ENCODE assay signal across 23 cellular contexts in genomic region chr12:40828593-40828990, GRCh38.
A peak's percentile ranks its signal among the peaks of the same experiment; 100 is the strongest.
DNase-seq lines count a peak whose midpoint lies in the region; ATAC-seq, FAIRE-seq and TF ChIP-seq lines count a peak whose summit lies in the region.
"Had no signal": no experiment of that assay in that cellular context is flagged by ENCODE, and none has a peak within 500 bp of the region (broad histone marks: within the 10 kb centered on the region; RNA-seq: fewer than 3 reads in every experiment).

No MANE protein-coding gene starts in this region.

- H3K4me3 ChIP-seq in A549 (no peak overlapping the region), dorsolateral prefrontal cortex (peak overlapping the region in 58 of 59 donors; percentile 4 to 63 (median 44)), keratinocyte (ENCODE audit: control insufficient read depth in 2 of 3, extremely low read depth in 1 of 3, insufficient read depth in 2 of 3, low read depth in 1 of 3, low read length in 3 of 3) (no peak overlapping the region), hepatocyte (no peak overlapping the region)
- H3K4me3 ChIP-seq: BLaER1, PC-9, SJCRH30 had no signal

- H4K20me1 ChIP-seq in keratinocyte (ENCODE audit: control insufficient read depth, extremely low read depth, insufficient read depth, low read length) = no peaks in the 10 kb centered on the region
- H4K20me1 ChIP-seq in hepatocyte (ENCODE audit: insufficient read depth, poor library complexity, severe bottlenecking) = no peaks in the 10 kb centered on the region
- H4K20me1 ChIP-seq: BLaER1 had no signal

- H3K4me1 Mint-ChIP-seq in WTC11 = peaks cover 32% of the 10 kb centered on the region
- H3K4me1 Mint-ChIP-seq in T-helper 2 cell treated with Interferon-gamma antibody and Interleukin-4, amounts not matched to agents 5 μg/mL and 100 μg/mL, for 36 hours (ENCODE audit: low read depth) = no peaks in the 10 kb centered on the region
- H3K4me1 Mint-ChIP-seq: CD4-positive, CD25-positive, alpha-beta regulatory T cell had no signal

- TF ChIP-seq CTCF in A549 (IDR thresholded peaks at IDR 0.05) (no peak), WTC11 (IDR thresholded peaks at IDR 0.05) (no peak), dorsolateral prefrontal cortex (IDR thresholded peaks at IDR 0.05 in 54 of 56, conservative IDR thresholded peaks at IDR 0.05 in 2 of 56; ENCODE audit: low read depth in 1 of 56, partially characterized antibody in 56 of 56) (no peak), keratinocyte (optimal IDR thresholded peaks at IDR 0.05 in 1 of 3, IDR thresholded peaks at IDR 0.05 in 1 of 3, conservative IDR thresholded peaks at IDR 0.05 in 1 of 3; ENCODE audit: extremely low read depth in 1 of 3, insufficient read depth in 2 of 3, low read length in 3 of 3) (no peak), hepatocyte (IDR thresholded peaks at IDR 0.05; ENCODE audit: poor library complexity) (no peak)

- H3K4me2 ChIP-seq in A549 (peak overlapping the region; percentile 68), keratinocyte (ENCODE audit: control insufficient read depth, extremely low read depth, insufficient read depth, low read depth, low read length) (no peak overlapping the region), hepatocyte (no peak overlapping the region)
- H3K4me2 ChIP-seq: BLaER1 had no signal

- CTCF ChIA-PET in A549 (lab: Yijun Ruan, JAX) (no interaction called here), WTC11 (lab: Charles Lee) (no interaction called here)

- H3K36me3 ChIP-seq in keratinocyte (ENCODE audit: control insufficient read depth in 2 of 2, extremely low read depth in 1 of 2, insufficient read depth in 2 of 2, low read length in 2 of 2) (no peaks in the 10 kb centered on the region), hepatocyte (replicated peaks; ENCODE audit: insufficient read depth, low read depth) (no peaks in the 10 kb centered on the region)
- H3K36me3 ChIP-seq: BLaER1, SJCRH30 had no signal

- no peaks in the 10 kb centered on the region for H3K9me3 ChIP-seq in A549
- H3K9me3 ChIP-seq in keratinocyte (ENCODE audit: control insufficient read depth, low read depth, low read length) = no peaks in the 10 kb centered on the region
- H3K9me3 ChIP-seq in hepatocyte (ENCODE audit: low read depth) = no peaks in the 10 kb centered on the region
- H3K9me3 ChIP-seq: BLaER1, SJCRH30 had no signal

- no peaks in the 10 kb centered on the region for H3K9me3 Mint-ChIP-seq in WTC11
- no peaks in the 10 kb centered on the region for H3K9me3 Mint-ChIP-seq in T-helper 2 cell treated with Interferon-gamma antibody and Interleukin-4, amounts not matched to agents 5 μg/mL and 100 μg/mL, for 36 hours

- POLR2A ChIA-PET in A549 (lab: Yijun Ruan, JAX) (no interaction called here), WTC11 (lab: Charles Lee) (no interaction called here)

- no peak for TF ChIP-seq POLR2A in A549 (IDR thresholded peaks at IDR 0.05; ENCODE audit: low read length)

- H3K4me1 ChIP-seq in A549 = peaks cover 54% of the 10 kb centered on the region
- H3K4me1 ChIP-seq in keratinocyte (ENCODE audit: control insufficient read depth, extremely low read depth, insufficient read depth, low read length) = peaks cover 27% of the 10 kb centered on the region
- no peaks in the 10 kb centered on the region for H3K4me1 ChIP-seq in hepatocyte (ENCODE audit: insufficient read depth)
- H3K4me1 ChIP-seq: BLaER1, SJCRH30 had no signal

- H3K27ac ChIP-seq in A549 (peak overlapping the region; percentile 65 to 70), dorsolateral prefrontal cortex (peak overlapping the region in 26 of 59 donors; percentile 1 to 75 (median 20)), keratinocyte (ENCODE audit: control insufficient read depth, insufficient read depth, low read length) (peak overlapping the region; percentile 85), hepatocyte (no peak overlapping the region)
- H3K27ac ChIP-seq: 22Rv1, BLaER1, SJCRH30 had no signal

- 46% methylated on average over 5 of the region's 5 CpGs for WGBS in A549 (ENCODE audit: missing lambda C conversion rate)
- WGBS in hepatocyte (ENCODE audit: low lambda C conversion rate, missing lambda C conversion rate) = 73% methylated on average over 5 of the region's 5 CpGs

- H3K4me3 Mint-ChIP-seq in WTC11 = no peak overlapping the region
- H3K4me3 Mint-ChIP-seq in T-helper 2 cell treated with Interferon-gamma antibody and Interleukin-4, amounts not matched to agents 5 μg/mL and 100 μg/mL, for 36 hours = no peak overlapping the region
- H3K4me3 Mint-ChIP-seq: CD4-positive, CD25-positive, alpha-beta regulatory T cell had no signal

- TF ChIP-seq EP300 in A549 (IDR thresholded peaks at IDR 0.05) = no peak

- peak overlapping the region; percentile 64; the same call in 1 of the 2 replicates for H3K27ac Mint-ChIP-seq in WTC11
- no peak overlapping the region for H3K27ac Mint-ChIP-seq in T-helper 2 cell treated with Interferon-gamma antibody and Interleukin-4, amounts not matched to agents 5 μg/mL and 100 μg/mL, for 36 hours
- H3K27ac Mint-ChIP-seq: CD4-positive, CD25-positive, alpha-beta regulatory T cell had no signal

- H3K27me3 Mint-ChIP-seq in WTC11 (ENCODE audit: low read depth) = no peaks in the 10 kb centered on the region
- H3K27me3 Mint-ChIP-seq in T-helper 2 cell treated with Interferon-gamma antibody and Interleukin-4, amounts not matched to agents 5 μg/mL and 100 μg/mL, for 36 hours (ENCODE audit: low read depth) = no peaks in the 10 kb centered on the region
- H3K27me3 Mint-ChIP-seq: CD4-positive, CD25-positive, alpha-beta regulatory T cell had no signal

- no peak overlapping the region for H3K9ac ChIP-seq in keratinocyte (ENCODE audit: control insufficient read depth, extremely low read depth, insufficient read depth, low read length)
- H3K9ac ChIP-seq: BLaER1 had no signal

- no peak for TF ChIP-seq RAD21 in A549 (conservative IDR thresholded peaks at IDR 0.05 in 1 of 2, IDR thresholded peaks at IDR 0.05 in 1 of 2)

- H3K27me3 ChIP-seq in dorsolateral prefrontal cortex = peaks cover 0 to 12% (median 0%) of the 10 kb centered on the region in 45 donors
- H3K27me3 ChIP-seq in keratinocyte (ENCODE audit: control insufficient read depth, extremely low read depth, insufficient read depth, low read length) = no peaks in the 10 kb centered on the region
- H3K27me3 ChIP-seq in hepatocyte = no peaks in the 10 kb centered on the region
- H3K27me3 ChIP-seq: BLaER1, SJCRH30 had no signal

- dilution Hi-C loops in keratinocyte (cut with MboI; ENCODE audit: extremely low pct_ligation_motif_present, low sequenced_read_pairs) = loop anchor here (25.0 kb wide), 1 partner anchor 491 kb away; no protein-coding TSS in a partner anchor

- no peak overlapping the region for H2AFZ ChIP-seq in keratinocyte (ENCODE audit: control insufficient read depth, low read length)
- H2AFZ ChIP-seq in hepatocyte = no peak overlapping the region

- DNase-seq in A549 (ENCODE audit: low read depth in 1 of 2, low spot score in 1 of 2) (no peak), WTC11 (ENCODE audit: low spot score) (no peak), dorsolateral prefrontal cortex (no peak), keratinocyte (ENCODE audit: low read depth, low spot score) (no peak), hepatocyte (ENCODE audit: low spot score) (no peak)
- no peak for DNase-seq in T-helper 2 cell treated with Interferon-gamma antibody and Interleukin-4, amounts not matched to agents 5 μg/mL and 100 μg/mL, for 36 hours (ENCODE audit: low spot score)
- DNase-seq: CD4-positive, CD25-positive, alpha-beta regulatory T cell; Kasumi-1; NCI-H1092 treated with DMSO at 0.1 percent for 48 hours; NCI-H1436; NCI-H187; NCI-H2171 treated with DMSO at 0.1 percent for 48 hours; NCI-H524; PC-9; SJCRH30 had no signal

- no peaks in the 10 kb centered on the region for H3K9me1 ChIP-seq in keratinocyte (ENCODE audit: control insufficient read depth, extremely low read depth, insufficient read depth, low read length)

- intact Hi-C loops in dorsolateral prefrontal cortex (cut with DNase I) = no loop called here

- ATAC-seq in A549 (no peak; a peak in 1 of 6 replicates), WTC11 (no peak), GM19397 (IDR thresholded peaks at IDR 0.05; ENCODE audit: unreplicated experiment) (no peak), GM21515 (IDR thresholded peaks at IDR 0.05; ENCODE audit: unreplicated experiment) (no peak)
- ATAC-seq: HepG2, Right ventricle myocardium inferior, SK-N-SH treated with all-trans-retinoic acid at 6 μM for 48 hours had no signal

- H3K79me2 ChIP-seq in keratinocyte (ENCODE audit: control insufficient read depth, insufficient read depth, low read length) = no peaks in the 10 kb centered on the region
- H3K79me2 ChIP-seq in hepatocyte = no peaks in the 10 kb centered on the region

- no peaks in the 10 kb centered on the region for H3K9me2 ChIP-seq in hepatocyte (replicated peaks; ENCODE audit: insufficient read depth)

- H3K36me3 Mint-ChIP-seq in WTC11 = no peaks in the 10 kb centered on the region
- no peaks in the 10 kb centered on the region for H3K36me3 Mint-ChIP-seq in T-helper 2 cell treated with Interferon-gamma antibody and Interleukin-4, amounts not matched to agents 5 μg/mL and 100 μg/mL, for 36 hours (ENCODE audit: low read depth)
- H3K36me3 Mint-ChIP-seq: CD4-positive, CD25-positive, alpha-beta regulatory T cell had no signal

- FAIRE-seq in A549 (lab: Jason Lieb, UNC) = no peak
- peak; percentile 44 for FAIRE-seq in keratinocyte (lab: Jason Lieb, UNC)
- FAIRE-seq: D721Med, HepG2 had no signal

TF ChIP-seq in A549, 52 proteins besides CTCF, POLR2A, EP300 and RAD21:
- TF ChIP-seq ZSCAN20 (CRISPR knock-in tag; IDR thresholded peaks at IDR 0.05) (no peak), MYC (IDR thresholded peaks at IDR 0.05; ENCODE audit: borderline replicate concordance, low read length) (no peak), ESRRA (IDR thresholded peaks at IDR 0.05; ENCODE audit: borderline replicate concordance, low read length) (no peak), CEBPB (IDR thresholded peaks at IDR 0.05) (no peak), TP53 (CRISPR knock-in tag; IDR thresholded peaks at IDR 0.05) (no peak), HDAC2 (IDR thresholded peaks at IDR 0.05) (no peak)

TF ChIP-seq in WTC11, 78 proteins besides CTCF, POLR2A, EP300 and RAD21:
- TF ChIP-seq ZNF423 (CRISPR knock-in tag; IDR thresholded peaks at IDR 0.05) = no peak
- TF ChIP-seq GABPB1 (CRISPR knock-in tag; IDR thresholded peaks at IDR 0.05) = no peak
- TF ChIP-seq SMAD3 (CRISPR knock-in tag; IDR thresholded peaks at IDR 0.05; ENCODE audit: borderline replicate concordance) = no peak
- TF ChIP-seq PRRX2 (CRISPR knock-in tag; IDR thresholded peaks at IDR 0.05) = no peak
- TF ChIP-seq TP53 (CRISPR knock-in tag; IDR thresholded peaks at IDR 0.05) = no peak

Comparison
In these comparisons a context has a peak if more than half of its experiments do, and no peak if none do; other contexts are left out.
1. H3K4me3 ChIP-seq: peak in dorsolateral prefrontal cortex (58 of 59); none in A549 (single experiment), keratinocyte (0 of 3) and hepatocyte (single experiment).